Comparison of ENCODE assay signal across 6 cellular contexts in genomic region chr5:133528841-133529240, GRCh38.
"Had no signal": no experiment of that assay in that cellular context is flagged by ENCODE, and none has a peak within 500 bp of the region (broad histone marks: within the 10 kb centered on the region; RNA-seq: fewer than 3 reads in every experiment).

No MANE protein-coding gene starts in this region.

- H3K4me3 Mint-ChIP-seq: GM23338, H9 had no signal

- DNase-seq: H9, HCEC 1CT, IMR-90 had no signal

- H3K27ac Mint-ChIP-seq: GM23338 had no signal

- H3K4me3 ChIP-seq: GM23338, K562 had no signal

- H3K27ac ChIP-seq: HL-60 had no signal

- H3K9me3 Mint-ChIP-seq: GM23338, H9 had no signal

- ATAC-seq: GM23338, K562 had no signal
